8 cellular contexts compared by ENCODE assay signal in genomic region chr1:241847796-241848668, GRCh38. TPM values are rescaled to one million over a fixed set of nuclear protein-coding genes. Genes with fewer than 3 reads are reported as not detected.
A peak's percentile ranks its signal among the peaks of the same experiment; 100 is the strongest.
DNase-seq lines count a peak whose midpoint lies in the region; ATAC-seq and TF ChIP-seq lines count a peak whose summit lies in the region.

Gene EXO1 (plus strand): TSS chr1:241848204. CDS start chr1:241850426, 2,222 bp downstream.

- no peak for TF ChIP-seq CTCF in liver (IDR thresholded peaks at IDR 0.05; ENCODE audit: low read depth, low read length, missing input control)

- no peaks in the 10 kb centered on the region for H3K36me3 ChIP-seq in liver (ENCODE audit: control insufficient read depth in 4 of 4, insufficient read depth in 3 of 4, low read depth in 1 of 4, low read length in 3 of 4)

- peak; percentile 43 to 44 for TF ChIP-seq RAD21 in liver (IDR thresholded peaks at IDR 0.05)

- 1% methylated on average over 68 of the region's 68 CpGs for WGBS in liver

- peak within 1 kb of the TSS; percentile 71 to 83 for H3K9ac ChIP-seq in liver (ENCODE audit: low read depth in 1 of 2, low read length in 2 of 2)

- no peaks in the 10 kb centered on the region for H3K27me3 ChIP-seq in liver (ENCODE audit: control insufficient read depth in 4 of 4, insufficient read depth in 4 of 4, low read length in 3 of 4)

- H3K4me3 ChIP-seq in liver (ENCODE audit: low read depth in 1 of 3, low read length in 3 of 3), result peak within 1 kb of the TSS; percentile 58 to 97 (median 97)

- H3K4me1 ChIP-seq in liver (ENCODE audit: control insufficient read depth in 4 of 4, insufficient read depth in 4 of 4, low read length in 3 of 4), result peaks cover 5 to 12% (median 11%) of the 10 kb centered on the region in 4 donors

- H3K27ac ChIP-seq in liver (ENCODE audit: low read depth in 1 of 2, low read length in 2 of 2), result peak within 1 kb of the TSS; percentile 99 to 100

- no peaks in the 10 kb centered on the region for H3K9me3 ChIP-seq in liver (ENCODE audit: control insufficient read depth in 4 of 4, low read length in 3 of 4)

- DNase-seq in CD1c-positive myeloid dendritic cell (ENCODE audit: extremely low spot score), result peak; percentile 92
- peak; percentile 80 for DNase-seq in NCI-H748 treated with DMSO at 0.1 percent for 48 hours (lab: John Stamatoyannopoulos, UW)
- peak; percentile 80 to 81 for DNase-seq in activated CD4-positive, alpha-beta T cell treated with anti-CD3 and anti-CD28 coated beads, Interleukin-2, amount 50 U/mL, for 24 hours (ENCODE audit: low read depth in 1 of 2, low spot score in 1 of 2)
- peak; percentile 72 to 90 for DNase-seq in dermis microvascular lymphatic vessel endothelial cell (ENCODE audit: low read depth in 2 of 2)
- peak; percentile 87 for DNase-seq in stimulated activated CD4-positive, alpha-beta T cell treated with anti-CD3 and anti-CD28 coated beads, Interleukin-4, amount 100 ng/mL, for 24 hours

- ATAC-seq in GM19351 (IDR thresholded peaks at IDR 0.05; ENCODE audit: unreplicated experiment) (peak; percentile 89), HG03521 (IDR thresholded peaks at IDR 0.05; ENCODE audit: unreplicated experiment) (peak; percentile 96)

TF ChIP-seq in liver, 16 proteins besides CTCF, POLR2A, EP300 and RAD21:
- TF ChIP-seq GABPA (IDR thresholded peaks at IDR 0.05 in 1 of 2, conservative IDR thresholded peaks at IDR 0.05 in 1 of 2) (peak; percentile 72 to 94), MAX (IDR thresholded peaks at IDR 0.05) (peak; percentile 56), YY1 (IDR thresholded peaks at IDR 0.05) (peak; percentile 73), SP1 (IDR thresholded peaks at IDR 0.05) (peak; percentile 46), REST (IDR thresholded peaks at IDR 0.05) (no peak), ZBTB33 (IDR thresholded peaks at IDR 0.05) (no peak), RXRA (IDR thresholded peaks at IDR 0.05) (no peak), HNF4G (IDR thresholded peaks at IDR 0.05) (no peak), JUND (IDR thresholded peaks at IDR 0.05) (no peak), ATF3 (IDR thresholded peaks at IDR 0.05) (no peak), HNF4A (conservative IDR thresholded peaks at IDR 0.05) (no peak), FOXA1 (IDR thresholded peaks at IDR 0.05) (no peak), NR2F2 (IDR thresholded peaks at IDR 0.05) (no peak), EGR1 (IDR thresholded peaks at IDR 0.05; ENCODE audit: low read depth in 2 of 2) (no peak), FOXA2 (IDR thresholded peaks at IDR 0.05) (no peak), TAF1 (conservative IDR thresholded peaks at IDR 0.05) (no peak)

RNA-seq across cellular contexts. Expression of gene EXO1, which starts in this region (rescaled TPM):
- total RNA-seq in dermis microvascular lymphatic vessel endothelial cell (3.0 and 8.0 TPM in 2 replicates), liver (10 to 100 TPM in 1 of 2 donors, under 1 TPM in 1; 0.25 to 16.2 TPM)
- polyA plus RNA-seq in liver, result under 1 TPM; 0.44 to 0.51 TPM

Comparison
In these comparisons a context has a peak if more than half of its experiments do, and no peak if none do; other contexts are left out.
1. Peak in every context shown above with its lines: DNase-seq, ATAC-seq, H3K4me3 ChIP-seq and H3K27ac ChIP-seq.